In genomic region chr15:65258370-65258769, GRCh38 we compare ENCODE assay signal across 25 cellular contexts. TPM values are rescaled to one million over a fixed set of nuclear protein-coding genes. Genes with fewer than 3 reads are reported as not detected.
DNase-seq lines count a peak whose midpoint lies in the region; ATAC-seq and TF ChIP-seq lines count a peak whose summit lies in the region.
"Had no signal": no experiment of that assay in that cellular context is flagged by ENCODE, and none has a peak within 500 bp of the region (broad histone marks: within the 10 kb centered on the region; RNA-seq: fewer than 3 reads in every experiment).

No MANE protein-coding gene starts in this region.

- H3K4me1 ChIP-seq in Caco-2 (no peaks in the 10 kb centered on the region), breast epithelium (no peaks in the 10 kb centered on the region), mucosa of rectum (ENCODE audit: control insufficient read depth in 2 of 2, insufficient read depth in 2 of 2, low read length in 2 of 2) (peaks cover 6 to 12% of the 10 kb centered on the region in 2 donors), stomach (peaks cover 11 to 74% (median 31%) of the 10 kb centered on the region in 4 donors), PC-9 (replicated peaks; ENCODE audit: insufficient read depth) (no peaks in the 10 kb centered on the region)

- H3K4me2 ChIP-seq in PC-9, result no peak overlapping the region

- H3K4me3 ChIP-seq in Caco-2 (ENCODE audit: low read depth, low read length) (no peak overlapping the region), breast epithelium (no peak overlapping the region), mucosa of rectum (ENCODE audit: low read length in 2 of 2) (no peak overlapping the region), stomach (no peak overlapping the region), PC-9 (no peak overlapping the region)

- TF ChIP-seq CTCF in Caco-2 (IDR thresholded peaks at IDR 0.05; ENCODE audit: insufficient read depth in 1 of 2, low read depth in 1 of 2, low read length in 1 of 2, severe bottlenecking in 1 of 2, unreplicated experiment in 1 of 2) (no peak), breast epithelium (IDR thresholded peaks at IDR 0.05) (no peak), stomach (IDR thresholded peaks at IDR 0.05) (no peak), PC-9 (conservative IDR thresholded peaks at IDR 0.05) (no peak)

- intact Hi-C loops in Caco-2 (cut with micrococcal nuclease; ENCODE audit: unreplicated experiment), result no loop called here
- intact Hi-C loops in breast epithelium (cut with DNase I; ENCODE audit: low total_unique reads), result no loop called here
- intact Hi-C loops in stomach (cut with DNase I; ENCODE audit: low total_unique reads), result no loop called here
- intact Hi-C loops in PC-9 (cut with micrococcal nuclease; ENCODE audit: unreplicated experiment), result loop anchor here (10.0 kb wide), 1 partner anchor 54 kb away; no protein-coding TSS in a partner anchor

- CTCF ChIA-PET in Caco-2 (lab: Charles Lee), result interaction anchor here (0.6 kb wide), 1 partner anchor 228 kb away, joined by 8 read pairs; no protein-coding TSS in a partner anchor
- CTCF ChIA-PET in PC-9 (lab: Charles Lee), result no interaction called here

- H3K27me3 Mint-ChIP-seq in Caco-2 (ENCODE audit: insufficient read depth, unreplicated experiment), result no peaks in the 10 kb centered on the region
- H3K27me3 Mint-ChIP-seq: activated naive CD4-positive, alpha-beta T cell treated with anti-CD3 and anti-CD28 coated beads, Interleukin-2, amount 50 U/mL, for 24 hours; stimulated activated naive B cell treated with anti-CD40 and anti-IgM and Interleukin-4, amounts not matched to agents 10 μg/mL and 1 μg/mL and 100 μg/mL, for 72 hours; type B pancreatic cell had no signal

- H3F3A ChIP-seq in PC-9 (ENCODE audit: insufficient read depth, low read depth), result no peaks in the 10 kb centered on the region

- H3K4me3 Mint-ChIP-seq in Caco-2 (ENCODE audit: unreplicated experiment), result no peak overlapping the region
- H3K4me3 Mint-ChIP-seq: activated naive CD4-positive, alpha-beta T cell treated with anti-CD3 and anti-CD28 coated beads, Interleukin-2, amount 50 U/mL, for 24 hours; HFFc6; mesothelial cell of epicardium; stimulated activated naive B cell treated with anti-CD40 and anti-IgM and Interleukin-4, amounts not matched to agents 10 μg/mL and 1 μg/mL and 100 μg/mL, for 72 hours; type B pancreatic cell had no signal

- H3K27ac Mint-ChIP-seq in Caco-2 (ENCODE audit: unreplicated experiment), result no peak overlapping the region
- H3K27ac Mint-ChIP-seq: activated naive CD4-positive, alpha-beta T cell treated with anti-CD3 and anti-CD28 coated beads, Interleukin-2, amount 50 U/mL, for 24 hours; HFFc6; stimulated activated naive B cell treated with anti-CD40 and anti-IgM and Interleukin-4, amounts not matched to agents 10 μg/mL and 1 μg/mL and 100 μg/mL, for 72 hours had no signal

- H2AFZ ChIP-seq in PC-9, result no peak overlapping the region

- H3K36me3 ChIP-seq in Caco-2 (ENCODE audit: control insufficient read depth, insufficient read depth, low read length) (no peaks in the 10 kb centered on the region; the same call in 1 of the 2 replicates), breast epithelium (no peaks in the 10 kb centered on the region), mucosa of rectum (ENCODE audit: control insufficient read depth in 2 of 2, insufficient read depth in 2 of 2, low read length in 2 of 2) (peaks cover 16 to 31% of the 10 kb centered on the region in 2 donors), stomach (peaks cover 7 to 52% (median 44%) of the 10 kb centered on the region in 4 donors), PC-9 (ENCODE audit: low read depth) (no peaks in the 10 kb centered on the region)

- DNase-seq in Caco-2, result no peak
- DNase-seq in breast epithelium (ENCODE audit: low spot score in 2 of 2), result no peak
- no peak for DNase-seq in stomach
- no peak for DNase-seq in hypothalamus (lab: John Stamatoyannopoulos, UW)
- no peak for DNase-seq in PC-9
- DNase-seq: ACHN; activated CD4-positive, alpha-beta T cell treated with anti-CD3 and anti-CD28 coated beads for 1 hour; DMS53; HFFc6; KG1; MV-4-11; NCI-H510A; NK-92 treated with Interleukin-12 subunit alpha and Interleukin-12 subunit beta, amount 100 ng/mL, for 24 hours; stimulated activated naive B cell treated with anti-CD40 and anti-IgM and Interleukin-4, amounts not matched to agents 10 μg/mL and 1 μg/mL and 100 μg/mL, for 72 hours; SW 1271 had no signal

- no peak overlapping the region for H3K9ac ChIP-seq in mucosa of rectum (ENCODE audit: low read depth in 1 of 2, low read length in 2 of 2)

- POLR2A ChIA-PET in Caco-2 (lab: Charles Lee), result no interaction called here
- POLR2A ChIA-PET in PC-9 (lab: Charles Lee; ENCODE audit: unreplicated experiment), result no interaction called here

- H3K27me3 ChIP-seq in Caco-2 (replicated peaks; ENCODE audit: control insufficient read depth, insufficient read depth, low read length), result no peaks in the 10 kb centered on the region
- H3K27me3 ChIP-seq in breast epithelium, result no peaks in the 10 kb centered on the region
- no peaks in the 10 kb centered on the region for H3K27me3 ChIP-seq in mucosa of rectum (ENCODE audit: control insufficient read depth in 2 of 2, insufficient read depth in 2 of 2, low read length in 2 of 2)
- no peaks in the 10 kb centered on the region for H3K27me3 ChIP-seq in stomach
- no peaks in the 10 kb centered on the region for H3K27me3 ChIP-seq in PC-9 (ENCODE audit: insufficient read depth, low read depth)

- no peaks in the 10 kb centered on the region for H4K20me1 ChIP-seq in PC-9 (ENCODE audit: insufficient read depth)

- no peaks in the 10 kb centered on the region for H3K9me3 Mint-ChIP-seq in Caco-2 (ENCODE audit: unreplicated experiment)
- H3K9me3 Mint-ChIP-seq: activated naive CD4-positive, alpha-beta T cell treated with anti-CD3 and anti-CD28 coated beads, Interleukin-2, amount 50 U/mL, for 24 hours; HFFc6; mesothelial cell of epicardium; stimulated activated naive B cell treated with anti-CD40 and anti-IgM and Interleukin-4, amounts not matched to agents 10 μg/mL and 1 μg/mL and 100 μg/mL, for 72 hours; type B pancreatic cell had no signal

- H3K79me2 ChIP-seq in PC-9 (ENCODE audit: low read depth), result no peaks in the 10 kb centered on the region

- H3K27ac ChIP-seq in breast epithelium, result peak overlapping the region; percentile 59 to 71
- peak overlapping the region; percentile 64 to 70 for H3K27ac ChIP-seq in mucosa of rectum (ENCODE audit: low read depth in 2 of 2, low read length in 2 of 2)
- H3K27ac ChIP-seq in stomach, result peak overlapping the region; percentile 72 to 85 (median 81)
- H3K27ac ChIP-seq in PC-9, result no peak overlapping the region
- H3K27ac ChIP-seq: C4-2B had no signal

- H3K9me3 ChIP-seq in Caco-2, result no peaks in the 10 kb centered on the region
- no peaks in the 10 kb centered on the region for H3K9me3 ChIP-seq in breast epithelium
- no peaks in the 10 kb centered on the region for H3K9me3 ChIP-seq in mucosa of rectum (ENCODE audit: control insufficient read depth in 2 of 2, low read length in 2 of 2)
- no peaks in the 10 kb centered on the region for H3K9me3 ChIP-seq in stomach
- no peaks in the 10 kb centered on the region for H3K9me3 ChIP-seq in PC-9 (ENCODE audit: insufficient read depth, low read depth)

- BruUV-seq in Caco-2 (replicated peaks; lab: Mats Ljungman, UMichigan) (TSS peak; percentile 41), PC-9 (replicated peaks; lab: Mats Ljungman, UMichigan) (no TSS peak)

- peaks cover 9% of the 10 kb centered on the region for H3K36me3 Mint-ChIP-seq in Caco-2 (ENCODE audit: insufficient read depth, unreplicated experiment)

- no peak for TF ChIP-seq EP300 in stomach (IDR thresholded peaks at IDR 0.05)

- ATAC-seq in HG02759 (IDR thresholded peaks at IDR 0.05; ENCODE audit: unreplicated experiment) (no peak), HG03378 (IDR thresholded peaks at IDR 0.05; ENCODE audit: unreplicated experiment) (no peak)
- ATAC-seq: stimulated activated naive B cell treated with anti-CD40 and anti-IgM and Interleukin-4, amounts not matched to agents 10 μg/mL and 1 μg/mL and 100 μg/mL, for 72 hours had no signal

- no peaks in the 10 kb centered on the region for H3K9me2 ChIP-seq in PC-9 (ENCODE audit: insufficient read depth)

- H3K4me1 Mint-ChIP-seq in Caco-2 (ENCODE audit: low read depth, unreplicated experiment), result no peaks in the 10 kb centered on the region
- H3K4me1 Mint-ChIP-seq: activated naive CD4-positive, alpha-beta T cell treated with anti-CD3 and anti-CD28 coated beads, Interleukin-2, amount 50 U/mL, for 24 hours; stimulated activated naive B cell treated with anti-CD40 and anti-IgM and Interleukin-4, amounts not matched to agents 10 μg/mL and 1 μg/mL and 100 μg/mL, for 72 hours had no signal

- no peak for TF ChIP-seq POLR2A in breast epithelium (IDR thresholded peaks at IDR 0.05)
- no peak for TF ChIP-seq POLR2A in stomach (IDR thresholded peaks at IDR 0.05)

- 32 to 59% (median 42%) methylated on average over 2 of the region's 2 CpGs for WGBS in stomach, 5 donors

RNA-seq across cellular contexts. Expression of gene PARP16, which starts 28.3 kb away (rescaled TPM):
- 6.9 and 9.5 TPM in 2 replicates for total RNA-seq in Caco-2 (2022)
- 10 to 100 TPM in 2 of 3 donors, 1 to 10 TPM in 1; 8.5 to 14.9 (median 10.6) TPM for total RNA-seq in breast epithelium
- total RNA-seq in stomach, result 10 to 100 TPM in 2 of 5 donors, 1 to 10 TPM in 3; 2.6 to 17.5 (median 6.1) TPM
- polyA plus RNA-seq in stomach, result 1 to 10 TPM; 5.3 to 8.6 (median 7.4) TPM
- total RNA-seq in PC-9 (2021), result 12.3 TPM in 2 replicates

RNA-seq across cellular contexts. Expression of gene RNU5A-1, which starts 37.5 kb away (rescaled TPM):
- total RNA-seq in Caco-2 (2022) (not detected in 2 replicates), breast epithelium (not detected), stomach (not detected), PC-9 (2021) (not detected in 2 replicates)
- not detected for polyA plus RNA-seq in stomach
- total RNA-seq: activated CD8-positive, alpha-beta memory T cell treated with anti-CD3 and anti-CD28 coated beads for 36 hours; HFFc6; kidney epithelial cell; mesothelial cell of epicardium; renal cortical epithelial cell had no signal

RNA-seq across cellular contexts. Expression of gene RNU5B-1, which starts 46.1 kb away (rescaled TPM):
- total RNA-seq in Caco-2 (2022) (not detected in 2 replicates), breast epithelium (not detected), stomach (not detected), PC-9 (2021) (not detected in 2 replicates)
- polyA plus RNA-seq in stomach, result not detected
- total RNA-seq: activated CD8-positive, alpha-beta memory T cell treated with anti-CD3 and anti-CD28 coated beads for 36 hours; kidney epithelial cell; renal cortical epithelial cell had no signal

RNA-seq across cellular contexts. Expression of gene CILP, which starts 47.1 kb away (rescaled TPM):
- not detected in 2 replicates for total RNA-seq in Caco-2 (2022)
- 100 to 1,000 TPM in 1 of 3 donors, 10 to 100 TPM in 1, 1 to 10 TPM in 1; 5.2 to 203 (median 24.6) TPM for total RNA-seq in breast epithelium
- 10 to 100 TPM in 3 of 5 donors, 1 to 10 TPM in 2; 1.8 to 28.7 (median 14.3) TPM for total RNA-seq in stomach
- 1 to 10 TPM in 2 of 3 donors, under 1 TPM in 1; 0.76 to 1.9 (median 1.8) TPM for polyA plus RNA-seq in stomach
- 0.07 and 0.08 TPM in 2 replicates for total RNA-seq in PC-9 (2021)
- total RNA-seq: kidney epithelial cell had no signal
